ENCODE assay signal across 1 cellular context in genomic region chr9:109551651-109552050, GRCh38.
TF ChIP-seq lines count a peak whose summit lies in the region.

No MANE protein-coding gene starts in this region.

TF ChIP-seq in H1, 55 proteins besides CTCF, POLR2A, EP300 and RAD21 (continued from another document):
- no peak for TF ChIP-seq RNF2 (IDR thresholded peaks at IDR 0.05; ENCODE audit: borderline replicate concordance, low read depth, low read length, missing control alignments, poor library complexity, severe bottlenecking)
- no peak for TF ChIP-seq BACH1 (IDR thresholded peaks at IDR 0.05; ENCODE audit: low read length)
- no peak for TF ChIP-seq EGR1 (IDR thresholded peaks at IDR 0.05; ENCODE audit: borderline replicate concordance, low read depth, low read length)
- TF ChIP-seq TAF1 (IDR thresholded peaks at IDR 0.05; ENCODE audit: low read depth, low read length), result no peak
- no peak for TF ChIP-seq CTBP2 (IDR thresholded peaks at IDR 0.05; ENCODE audit: borderline replicate concordance, insufficient read depth, insufficient read length, low read length)
- TF ChIP-seq TCF12 (IDR thresholded peaks at IDR 0.05; ENCODE audit: low read depth, low read length), result no peak
- TF ChIP-seq CHD2 (IDR thresholded peaks at IDR 0.05; ENCODE audit: low read length), result no peak
